Comparison of ENCODE assay signal across 8 cellular contexts in the genomic region with DNA sequence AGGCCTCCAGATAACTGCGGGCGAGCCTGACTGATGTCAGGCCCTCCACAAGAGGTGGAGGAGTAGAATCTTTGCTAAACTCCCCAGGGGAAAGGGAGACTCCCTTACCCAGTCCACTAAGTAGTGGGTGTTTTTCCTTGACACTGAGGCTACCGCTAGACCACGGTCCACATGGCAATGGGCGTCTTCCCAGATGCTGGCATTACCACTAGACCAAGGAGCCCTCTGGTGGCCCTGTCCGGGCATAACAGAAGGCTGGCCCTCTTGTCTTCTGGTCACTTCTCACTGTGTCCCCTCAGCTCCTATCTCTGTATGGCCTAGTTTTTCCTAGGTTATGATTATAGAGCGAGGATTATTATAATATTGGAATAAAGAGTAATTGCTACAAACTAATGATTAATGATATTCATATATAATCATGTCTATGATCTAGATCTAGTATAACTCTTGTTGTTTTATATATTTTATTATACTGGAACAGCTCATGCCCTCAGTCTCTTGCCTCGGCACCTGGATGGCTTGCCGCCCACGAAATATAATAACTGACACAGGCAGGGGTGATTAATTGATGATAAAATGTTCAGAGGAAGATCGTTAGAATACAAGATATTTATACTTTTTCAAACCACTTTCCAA.
A peak's percentile ranks its signal among the peaks of the same experiment; 100 is the strongest.
DNase-seq lines count a peak whose midpoint lies in the region; ATAC-seq, FAIRE-seq and TF ChIP-seq lines count a peak whose summit lies in the region.
"Not testable (repeated sequence)": the region's sequence is repeated elsewhere in the genome, so short reads cannot be mapped to it uniquely, and the experiment has no call there.

No MANE protein-coding gene starts in this region.

- not testable (repeated sequence) for DNase-seq in CD4-positive, alpha-beta T cell; GM13977 (ENCODE audit: low spot score); spleen
- DNase-seq in NCI-H1092 treated with DMSO at 0.1 percent for 48 hours (lab: John Stamatoyannopoulos, UW) (peak; percentile 25), Peyer's patch (peak in 2 of 3 donors; percentile 53 to 62), erythroblast (lab: John Stamatoyannopoulos, UW) (peak; percentile 15 to 32), HepG2 (ENCODE audit: low spot score) (peak; percentile 6)
- peak; percentile 46 to 48 for DNase-seq in activated T-cell treated with anti-CD3 and anti-CD28 coated beads, Interleukin-2, amount 50 U/mL, for 48 hours

- H3K4me1 Mint-ChIP-seq in CD4-positive, alpha-beta T cell (ENCODE audit: low read depth), result not testable (repeated sequence)

- not testable (repeated sequence) for H3K4me1 ChIP-seq in Peyer's patch; HepG2 (ENCODE audit: insufficient read depth, low read length); spleen

- H3K27me3 ChIP-seq in CD4-positive, alpha-beta T cell (ENCODE audit: control insufficient read depth, insufficient read depth, low read length); Peyer's patch; spleen (replicated peaks in 1 of 7): not testable (repeated sequence)
- H3K27me3 ChIP-seq in HepG2 (ENCODE audit: control insufficient read depth in 1 of 2, insufficient read depth in 2 of 2, low read length in 2 of 2), result peaks cover 0 to 14% of the 10 kb centered on the region in 2 experiments; a peak in 3 of 5 replicates

- not testable (repeated sequence) for H4K20me1 ChIP-seq in HepG2 (ENCODE audit: insufficient read depth, low read length)

- not testable (repeated sequence) for TF ChIP-seq RAD21 in HepG2 (CRISPR knock-in tag; IDR thresholded peaks at IDR 0.05)

- TF ChIP-seq POLR2A in Peyer's patch (IDR thresholded peaks at IDR 0.05); erythroblast (IDR thresholded peaks at IDR 0.05; ENCODE audit: low read length); HepG2 (IDR thresholded peaks at IDR 0.05; ENCODE audit: insufficient read depth in 1 of 2, low read depth in 2 of 2, low read length in 2 of 2); spleen (IDR thresholded peaks at IDR 0.05): not testable (repeated sequence)

- in situ Hi-C loops in GM13977 (cut with MboI; ENCODE audit: low pct_unique_long_range_greater_than_20kb, low sequenced_read_pairs, unreplicated experiment); HepG2 (cut with HindIII; ENCODE audit: extremely low pct_ligation_motif_present, low pct_unique_long_range_greater_than_20kb): not testable (repeated sequence)

- not testable (repeated sequence) for H3K9ac ChIP-seq in HepG2 (ENCODE audit: insufficient read depth, low read depth, low read length)

- not testable (repeated sequence) for H3K4me3 Mint-ChIP-seq in CD4-positive, alpha-beta T cell

- H2AFZ ChIP-seq in HepG2 (ENCODE audit: low read length), result not testable (repeated sequence)

- not testable (repeated sequence) for FAIRE-seq in HepG2 (lab: Jason Lieb, UNC)

- not testable (repeated sequence) for ATAC-seq in CD4-positive, alpha-beta T cell (ENCODE audit: poor library complexity); HepG2

- H3K27ac ChIP-seq in CD4-positive, alpha-beta T cell (ENCODE audit: low read depth, low read length); Peyer's patch; HepG2 (ENCODE audit: extremely low read length, insufficient read depth, low read length); spleen: not testable (repeated sequence)

- H3K27ac Mint-ChIP-seq in CD4-positive, alpha-beta T cell, result not testable (repeated sequence)

- H3K4me3 ChIP-seq in Peyer's patch; HepG2 (replicated peaks in 1 of 3; ENCODE audit: insufficient read depth in 1 of 3, low read depth in 2 of 3, low read length in 3 of 3); spleen: not testable (repeated sequence)

- H3K4me2 ChIP-seq in HepG2 (ENCODE audit: low read depth, low read length), result not testable (repeated sequence)

- TF ChIP-seq EP300 in HepG2 (IDR thresholded peaks at IDR 0.05; ENCODE audit: low read depth in 2 of 2, low read length in 2 of 2); HepG2 (CRISPR knock-in tag; IDR thresholded peaks at IDR 0.05; ENCODE audit: borderline replicate concordance): not testable (repeated sequence)

- intact Hi-C loops in CD4-positive, alpha-beta T cell (cut with DNase I, micrococcal nuclease); HepG2 (cut with micrococcal nuclease; ENCODE audit: unreplicated experiment); spleen (cut with DNase I; ENCODE audit: low total_unique reads): not testable (repeated sequence)

- CTCF ChIA-PET in CD4-positive, alpha-beta T cell (lab: Charles Lee); HepG2 (lab: Yijun Ruan, JAX; ENCODE audit: low intra/inter-chr PET ratio, low total read pairs): not testable (repeated sequence)

- WGBS in HepG2 (ENCODE audit: low lambda C conversion rate), result 33% methylated on average over 9 of the region's 11 CpGs
- WGBS in spleen, 5 donors, result 65 to 81% (median 69%) methylated on average over 11 of the region's 11 CpGs

- H3K27me3 Mint-ChIP-seq in CD4-positive, alpha-beta T cell, result not testable (repeated sequence)

- POLR2A ChIA-PET in CD4-positive, alpha-beta T cell (lab: Charles Lee); HepG2 (lab: Yijun Ruan, JAX): not testable (repeated sequence)

- H3K36me3 Mint-ChIP-seq in CD4-positive, alpha-beta T cell (ENCODE audit: low read depth), result not testable (repeated sequence)

- H3K9me3 ChIP-seq in CD4-positive, alpha-beta T cell (ENCODE audit: control insufficient read depth, low read length); Peyer's patch; HepG2 (ENCODE audit: low read length); spleen: not testable (repeated sequence)

- H3K79me2 ChIP-seq in HepG2 (ENCODE audit: insufficient read depth, low read length), result not testable (repeated sequence)

- H3K36me3 ChIP-seq in Peyer's patch; HepG2 (replicated peaks in 1 of 2; ENCODE audit: control insufficient read depth in 1 of 2, insufficient read depth in 2 of 2, low read length in 2 of 2); spleen: not testable (repeated sequence)

- BruUV-seq in HepG2 (replicated peaks; lab: Mats Ljungman, UMichigan), result not testable (repeated sequence)

- not testable (repeated sequence) for H3K9me3 Mint-ChIP-seq in CD4-positive, alpha-beta T cell

- peak; percentile 44 for TF ChIP-seq CTCF in CD4-positive, alpha-beta T cell (IDR thresholded peaks at IDR 0.05)
- peak; percentile 61 for TF ChIP-seq CTCF in GM13977 (IDR thresholded peaks at IDR 0.05; ENCODE audit: extremely low read depth, insufficient read depth, missing control alignments)
- TF ChIP-seq CTCF in Peyer's patch (IDR thresholded peaks at IDR 0.05), result peak in 5 of 6 experiments; percentile 12 to 42 (median 35)
- peak; percentile 61 for TF ChIP-seq CTCF in HepG2 (CRISPR knock-in tag; IDR thresholded peaks at IDR 0.05)
- peak in 7 of 11 experiments; percentile 26 to 60 (median 47) for TF ChIP-seq CTCF in spleen (IDR thresholded peaks at IDR 0.05 in 8 of 11, conservative IDR thresholded peaks at IDR 0.05 in 3 of 11)

TF ChIP-seq in HepG2, 621 proteins besides CTCF, POLR2A, EP300 and RAD21:
- peak; percentile 64 for TF ChIP-seq STAG1 (CRISPR knock-in tag; IDR thresholded peaks at IDR 0.05)
